Comparison of ENCODE assay signal across 1 cellular context in the genomic region with DNA sequence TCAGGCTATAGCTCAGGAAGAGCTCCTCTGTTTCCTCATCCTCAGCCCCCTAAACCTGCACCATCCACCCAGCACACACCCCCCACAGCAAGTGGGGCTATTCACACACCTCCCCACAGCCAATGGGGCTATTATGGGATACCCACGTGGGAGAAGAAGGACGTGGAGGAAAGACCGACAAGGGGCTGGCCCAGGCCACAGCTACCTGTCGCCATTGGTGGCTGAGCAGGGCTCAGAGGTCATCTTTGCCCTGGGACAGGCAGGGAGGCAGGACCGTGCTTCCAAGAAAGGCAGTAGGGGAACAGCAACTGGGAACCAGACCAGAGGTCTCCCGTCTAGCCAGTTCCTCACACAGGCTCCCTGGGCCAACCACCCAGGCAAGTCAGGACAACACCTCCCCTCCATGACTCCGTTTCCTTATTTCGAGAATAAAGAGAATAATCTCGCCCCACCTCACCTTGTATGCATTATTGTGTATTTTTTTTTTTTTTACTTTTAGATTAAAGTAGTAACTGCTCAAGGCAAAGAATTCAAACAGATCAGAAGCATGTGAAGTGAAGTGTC.
TF ChIP-seq lines count a peak whose summit lies in the region.

No MANE protein-coding gene starts in this region.

TF ChIP-seq in SK-N-SH, 30 proteins besides CTCF, POLR2A, EP300 and RAD21 (continued from another document):
- TF ChIP-seq GABPA (IDR thresholded peaks at IDR 0.05; ENCODE audit: low read depth) (no peak), RCOR1 (IDR thresholded peaks at IDR 0.05; ENCODE audit: low read length) (no peak), RFX5 (IDR thresholded peaks at IDR 0.05; ENCODE audit: low read length) (no peak), FOXJ3 (CRISPR knock-in tag; IDR thresholded peaks at IDR 0.05) (no peak), TEAD4 (IDR thresholded peaks at IDR 0.05; ENCODE audit: borderline replicate concordance, insufficient read depth) (no peak), SIN3A (IDR thresholded peaks at IDR 0.05; ENCODE audit: borderline replicate concordance, low read depth, low read length) (no peak), JUND (IDR thresholded peaks at IDR 0.05) (no peak), USF1 (IDR thresholded peaks at IDR 0.05; ENCODE audit: borderline replicate concordance, low read depth) (no peak), FOSL2 (IDR thresholded peaks at IDR 0.05; ENCODE audit: borderline replicate concordance, low read depth) (no peak), NFIC (IDR thresholded peaks at IDR 0.05; ENCODE audit: borderline replicate concordance) (no peak)
- TF ChIP-seq, protein P1, sequence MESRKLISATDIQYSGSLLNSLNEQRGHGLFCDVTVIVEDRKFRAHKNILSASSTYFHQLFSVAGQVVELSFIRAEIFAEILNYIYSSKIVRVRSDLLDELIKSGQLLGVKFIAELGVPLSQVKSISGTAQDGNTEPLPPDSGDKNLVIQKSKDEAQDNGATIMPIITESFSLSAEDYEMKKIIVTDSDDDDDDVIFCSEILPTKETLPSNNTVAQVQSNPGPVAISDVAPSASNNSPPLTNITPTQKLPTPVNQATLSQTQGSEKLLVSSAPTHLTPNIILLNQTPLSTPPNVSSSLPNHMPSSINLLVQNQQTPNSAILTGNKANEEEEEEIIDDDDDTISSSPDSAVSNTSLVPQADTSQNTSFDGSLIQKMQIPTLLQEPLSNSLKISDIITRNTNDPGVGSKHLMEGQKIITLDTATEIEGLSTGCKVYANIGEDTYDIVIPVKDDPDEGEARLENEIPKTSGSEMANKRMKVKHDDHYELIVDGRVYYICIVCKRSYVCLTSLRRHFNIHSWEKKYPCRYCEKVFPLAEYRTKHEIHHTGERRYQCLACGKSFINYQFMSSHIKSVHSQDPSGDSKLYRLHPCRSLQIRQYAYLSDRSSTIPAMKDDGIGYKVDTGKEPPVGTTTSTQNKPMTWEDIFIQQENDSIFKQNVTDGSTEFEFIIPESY (IDR thresholded peaks at IDR 0.05; ENCODE audit: borderline replicate concordance, low read depth), result no peak
- TF ChIP-seq, protein P2, sequence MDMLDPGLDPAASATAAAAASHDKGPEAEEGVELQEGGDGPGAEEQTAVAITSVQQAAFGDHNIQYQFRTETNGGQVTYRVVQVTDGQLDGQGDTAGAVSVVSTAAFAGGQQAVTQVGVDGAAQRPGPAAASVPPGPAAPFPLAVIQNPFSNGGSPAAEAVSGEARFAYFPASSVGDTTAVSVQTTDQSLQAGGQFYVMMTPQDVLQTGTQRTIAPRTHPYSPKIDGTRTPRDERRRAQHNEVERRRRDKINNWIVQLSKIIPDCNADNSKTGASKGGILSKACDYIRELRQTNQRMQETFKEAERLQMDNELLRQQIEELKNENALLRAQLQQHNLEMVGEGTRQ (IDR thresholded peaks at IDR 0.05; ENCODE audit: borderline replicate concordance, low read depth, low read length), result no peak
